In genomic region chr3:192918275-192918588, GRCh38 we compare ENCODE assay signal across 1 cellular context.
TF ChIP-seq lines count a peak whose summit lies in the region.

No MANE protein-coding gene starts in this region.

TF ChIP-seq in GM12878, 131 proteins besides CTCF, POLR2A, EP300 and RAD21 (continued from another document):
- 0 out of 2 replicates have a peak, but pooled peaks have one; percentile 0 for TF ChIP-seq NKRF (conservative IDR thresholded peaks at IDR 0.05)
TF ChIP-seq in GM12878: peak in this region for 4.
